ENCODE assay signal across 8 cellular contexts in genomic region chr6:41778895-41779294, GRCh38. TPM values are rescaled to one million over a fixed set of nuclear protein-coding genes. Genes with fewer than 3 reads are reported as not detected.
DNase-seq lines count a peak whose midpoint lies in the region; ATAC-seq and TF ChIP-seq lines count a peak whose summit lies in the region.

No MANE protein-coding gene starts in this region.

- H3K9me3 ChIP-seq in iPS-20b (ENCODE audit: insufficient read depth, low read depth, low read length) (no peaks in the 10 kb centered on the region), stomach (no peaks in the 10 kb centered on the region)

- TF ChIP-seq POLR2A in stomach (IDR thresholded peaks at IDR 0.05) = no peak

- ATAC-seq in activated T-helper 17 cell treated with anti-CD3 and anti-CD28 coated beads, Interleukin-2, amount 50 U/mL, for 72 hours (replicated peaks) = no peak
- ATAC-seq in GM18870 (IDR thresholded peaks at IDR 0.05; ENCODE audit: unreplicated experiment) (no peak), HG02938 (IDR thresholded peaks at IDR 0.05; ENCODE audit: unreplicated experiment) (no peak), HG03354 (IDR thresholded peaks at IDR 0.05; ENCODE audit: poor library complexity, severe bottlenecking, unreplicated experiment) (no peak)

- H3K9ac ChIP-seq in iPS-20b (ENCODE audit: low read depth, low read length) = peak overlapping the region; percentile 77; the same call in 1 of the 2 replicates

- H3K4me1 ChIP-seq in iPS-20b (ENCODE audit: insufficient read depth, low read length) = peaks cover 11% of the 10 kb centered on the region; the same call in 1 of the 2 replicates
- peaks cover 23 to 89% (median 56%) of the 10 kb centered on the region in 4 donors for H3K4me1 ChIP-seq in stomach

- no peaks in the 10 kb centered on the region for H3K9me3 Mint-ChIP-seq in T-helper 2 cell treated with Interferon-gamma antibody and Interleukin-4, amounts not matched to agents 5 μg/mL and 100 μg/mL, for 36 hours
- H3K9me3 Mint-ChIP-seq in activated T-helper 17 cell treated with anti-CD3 and anti-CD28 coated beads, Interleukin-2, amount 50 U/mL, for 72 hours = no peaks in the 10 kb centered on the region

- intact Hi-C loops in stomach (cut with DNase I; ENCODE audit: low total_unique reads) = no loop called here

- H3K36me3 ChIP-seq in iPS-20b (ENCODE audit: insufficient read depth, low read depth, low read length) = peaks cover 20% of the 10 kb centered on the region
- H3K36me3 ChIP-seq in stomach = peaks cover 10 to 35% (median 35%) of the 10 kb centered on the region in 4 donors

- H3K4me3 Mint-ChIP-seq in T-helper 2 cell treated with Interferon-gamma antibody and Interleukin-4, amounts not matched to agents 5 μg/mL and 100 μg/mL, for 36 hours = peak overlapping the region; percentile 95
- H3K4me3 Mint-ChIP-seq in activated T-helper 17 cell treated with anti-CD3 and anti-CD28 coated beads, Interleukin-2, amount 50 U/mL, for 72 hours = peak overlapping the region; percentile 84

- H3K36me3 Mint-ChIP-seq in T-helper 2 cell treated with Interferon-gamma antibody and Interleukin-4, amounts not matched to agents 5 μg/mL and 100 μg/mL, for 36 hours (ENCODE audit: low read depth) = no peaks in the 10 kb centered on the region
- peaks cover 6% of the 10 kb centered on the region for H3K36me3 Mint-ChIP-seq in activated T-helper 17 cell treated with anti-CD3 and anti-CD28 coated beads, Interleukin-2, amount 50 U/mL, for 72 hours (ENCODE audit: low read depth)

- peak overlapping the region; percentile 65 for H3K27ac Mint-ChIP-seq in T-helper 2 cell treated with Interferon-gamma antibody and Interleukin-4, amounts not matched to agents 5 μg/mL and 100 μg/mL, for 36 hours
- H3K27ac Mint-ChIP-seq in activated T-helper 17 cell treated with anti-CD3 and anti-CD28 coated beads, Interleukin-2, amount 50 U/mL, for 72 hours = peak overlapping the region; percentile 86

- H3K27me3 Mint-ChIP-seq in T-helper 2 cell treated with Interferon-gamma antibody and Interleukin-4, amounts not matched to agents 5 μg/mL and 100 μg/mL, for 36 hours (ENCODE audit: low read depth) = peaks cover 7% of the 10 kb centered on the region
- peaks cover 4% of the 10 kb centered on the region for H3K27me3 Mint-ChIP-seq in activated T-helper 17 cell treated with anti-CD3 and anti-CD28 coated beads, Interleukin-2, amount 50 U/mL, for 72 hours

- no peak for TF ChIP-seq EP300 in stomach (IDR thresholded peaks at IDR 0.05)

- 33 to 57% (median 44%) methylated on average over 6 of the region's 6 CpGs for WGBS in stomach, 5 donors

- peaks cover 30% of the 10 kb centered on the region for H3K27me3 ChIP-seq in iPS-20b (ENCODE audit: insufficient read depth, low read length)
- no peaks in the 10 kb centered on the region for H3K27me3 ChIP-seq in stomach

- H3K4me1 Mint-ChIP-seq in T-helper 2 cell treated with Interferon-gamma antibody and Interleukin-4, amounts not matched to agents 5 μg/mL and 100 μg/mL, for 36 hours (ENCODE audit: low read depth) = peaks cover 9% of the 10 kb centered on the region
- peaks cover 9% of the 10 kb centered on the region for H3K4me1 Mint-ChIP-seq in activated T-helper 17 cell treated with anti-CD3 and anti-CD28 coated beads, Interleukin-2, amount 50 U/mL, for 72 hours

- no peak overlapping the region for H3K27ac ChIP-seq in iPS-20b (ENCODE audit: low read length)
- H3K27ac ChIP-seq in stomach = peak overlapping the region in 4 of 5 donors; percentile 46 to 94 (median 82)

- no peak for DNase-seq in T-helper 2 cell treated with Interferon-gamma antibody and Interleukin-4, amounts not matched to agents 5 μg/mL and 100 μg/mL, for 36 hours (ENCODE audit: low spot score)
- no peak for DNase-seq in T-helper 2 cell
- DNase-seq in stomach = no peak

- H3K4me3 ChIP-seq in iPS-20b (ENCODE audit: low read length) = peak overlapping the region; percentile 85
- peak overlapping the region; percentile 67 to 91 (median 70) for H3K4me3 ChIP-seq in stomach

- TF ChIP-seq CTCF in stomach (IDR thresholded peaks at IDR 0.05) = no peak

RNA-seq across cellular contexts. Expression of gene FRS3, which starts 0.8 kb away (rescaled TPM):
- total RNA-seq in activated T-helper 17 cell treated with anti-CD3 and anti-CD28 coated beads, Interleukin-2, amount 50 U/mL, for 72 hours = 1 to 10 TPM; 2.6 to 2.9 TPM
- total RNA-seq in stomach = 10 to 100 TPM in 1 of 5 donors, 1 to 10 TPM in 3, under 1 TPM in 1; 0.29 to 22.2 (median 3.1) TPM
- polyA plus RNA-seq in stomach = 1 to 10 TPM; 2.9 to 4.4 (median 4.1) TPM

RNA-seq across cellular contexts. Expression of gene PRICKLE4, which starts 1.7 kb away (rescaled TPM):
- total RNA-seq in activated T-helper 17 cell treated with anti-CD3 and anti-CD28 coated beads, Interleukin-2, amount 50 U/mL, for 72 hours = not detected
- total RNA-seq in stomach = 10 to 100 TPM in 3 of 5 donors, 1 to 10 TPM in 2; 4.4 to 77.0 (median 27.8) TPM
- polyA plus RNA-seq in stomach = 1 to 10 TPM in 2 of 3 donors, not detected in 1; 1.9 to 4.8 TPM

RNA-seq across cellular contexts. Expression of gene TOMM6, which starts 8.6 kb away (rescaled TPM):
- 100 to 1,000 TPM; 124 to 320 TPM for total RNA-seq in activated T-helper 17 cell treated with anti-CD3 and anti-CD28 coated beads, Interleukin-2, amount 50 U/mL, for 72 hours
- 100 to 1,000 TPM in 2 of 5 donors, 10 to 100 TPM in 3; 11.9 to 159 (median 68.7) TPM for total RNA-seq in stomach
- 100 to 1,000 TPM; 308 to 343 (median 323) TPM for polyA plus RNA-seq in stomach

RNA-seq across cellular contexts. Expression of gene PGC, which starts 31.7 kb away (rescaled TPM):
- not detected for total RNA-seq in activated T-helper 17 cell treated with anti-CD3 and anti-CD28 coated beads, Interleukin-2, amount 50 U/mL, for 72 hours
- over 10,000 TPM in 1 of 5 donors, 1,000 to 10,000 TPM in 3, 100 to 1,000 TPM in 1; 101 to 32,926 (median 1,172) TPM for total RNA-seq in stomach
- polyA plus RNA-seq in stomach = over 10,000 TPM in 2 of 3 donors, 1,000 to 10,000 TPM in 1; 8,432 to 48,206 (median 26,682) TPM

RNA-seq across cellular contexts. Expression of gene TFEB, which starts 43.5 kb away (rescaled TPM):
- 10 to 100 TPM in 1 of 2 donors, 1 to 10 TPM in 1; 9.4 to 12.0 TPM for total RNA-seq in activated T-helper 17 cell treated with anti-CD3 and anti-CD28 coated beads, Interleukin-2, amount 50 U/mL, for 72 hours
- 100 to 1,000 TPM in 1 of 5 donors, 10 to 100 TPM in 2, 1 to 10 TPM in 2; 6.4 to 130 (median 12.9) TPM for total RNA-seq in stomach
- polyA plus RNA-seq in stomach = 10 to 100 TPM; 12.1 to 19.5 (median 14.0) TPM

Comparison
In these comparisons a context has a peak if more than half of its experiments do, and no peak if none do; other contexts are left out.
1. RNA of gene PRICKLE4, which starts 1.7 kb away (total RNA-seq): 4.4 to 77.0 TPM in stomach; not detected in activated T-helper 17 cell treated with anti-CD3 and anti-CD28 coated beads, Interleukin-2, amount 50 U/mL, for 72 hours; every median in the first group is over 4 times any median in the second.